In the genomic region with DNA sequence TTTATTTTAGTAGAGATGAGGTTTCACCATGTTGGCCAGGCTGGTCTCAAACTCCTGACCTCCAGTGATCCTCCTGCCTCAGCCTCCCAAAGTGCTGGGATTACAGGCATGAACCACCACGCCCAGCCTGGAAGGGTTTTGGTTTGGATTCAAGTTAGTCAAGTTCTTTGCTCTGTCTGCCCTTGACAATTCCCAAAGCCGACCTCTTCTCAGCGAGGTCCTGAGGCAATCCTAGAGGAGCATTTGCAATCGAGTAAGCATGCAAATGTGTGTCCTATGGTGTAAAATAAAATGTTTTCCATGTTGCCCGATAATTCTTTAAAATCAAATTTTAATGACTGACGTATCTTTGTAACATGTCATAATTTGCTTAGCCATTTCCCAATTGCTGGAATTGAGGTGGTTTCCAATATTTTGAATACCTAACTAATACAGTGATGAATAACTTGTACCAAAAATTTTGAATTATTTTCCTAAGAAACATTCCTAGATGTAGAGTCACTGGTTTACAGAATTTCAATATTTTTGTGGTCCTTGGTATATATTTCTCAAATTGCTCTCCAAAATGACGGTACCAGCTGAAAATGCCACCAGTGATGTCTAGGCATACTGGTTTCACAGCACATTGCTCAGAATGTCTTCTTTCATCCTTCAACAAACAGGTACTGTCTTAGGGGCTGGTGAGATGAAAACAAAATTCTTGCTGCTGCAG, we compare ENCODE assay signal across 12 cellular contexts. TPM values are rescaled to one million over a fixed set of nuclear protein-coding genes. Genes with fewer than 3 reads are reported as not detected.
A peak's percentile ranks its signal among the peaks of the same experiment; 100 is the strongest.
DNase-seq lines count a peak whose midpoint lies in the region; ATAC-seq, FAIRE-seq and TF ChIP-seq lines count a peak whose summit lies in the region.
"Had no signal": no experiment of that assay in that cellular context is flagged by ENCODE, and none has a peak within 500 bp of the region (broad histone marks: within the 10 kb centered on the region; RNA-seq: fewer than 3 reads in every experiment).

No MANE protein-coding gene starts in this region.

- peak overlapping the region; percentile 81 for H3K4me3 Mint-ChIP-seq in natural killer cell treated with Interleukin-12 subunit alpha and Interleukin-12 subunit beta and Interleukin-15 and Interleukin-18, amount 100 ng/mL, for 72 hours
- H3K4me3 Mint-ChIP-seq in natural killer cell = no peak overlapping the region
- peak overlapping the region; percentile 48 to 84 for H3K4me3 Mint-ChIP-seq in stimulated activated naive CD8-positive, alpha-beta T cell treated with anti-CD3 and anti-CD28 coated beads, Interleukin-15, amount 100 ng/mL, for 72 hours
- H3K4me3 Mint-ChIP-seq: B cell had no signal

- peak overlapping the region; percentile 67; the same call in 1 of the 2 replicates for H3K4me2 ChIP-seq in GM12878 (ENCODE audit: control insufficient read depth, insufficient read depth)

- RAD21 ChIA-PET in GM12878 (lab: Charles Lee; ENCODE audit: unreplicated experiment) = interaction anchor here (1.5 kb wide), 1 partner anchor 398 kb away, joined by 6 read pairs; no protein-coding TSS in a partner anchor

- TF ChIP-seq CTCF in natural killer cell (IDR thresholded peaks at IDR 0.05) = no peak
- TF ChIP-seq CTCF in GM12878 (IDR thresholded peaks at IDR 0.05 in 2 of 3, conservative IDR thresholded peaks at IDR 0.05 in 1 of 3; ENCODE audit: control insufficient read depth in 2 of 3, extremely low read depth in 1 of 3, insufficient read depth in 1 of 3, low read depth in 3 of 3, low read length in 3 of 3) = no peak
- no peak for TF ChIP-seq CTCF in tibial nerve (IDR thresholded peaks at IDR 0.05)

- no peaks in the 10 kb centered on the region for H3K36me3 ChIP-seq in GM12878 (ENCODE audit: control insufficient read depth in 2 of 2, insufficient read depth in 2 of 2, low read length in 1 of 2)
- no peaks in the 10 kb centered on the region for H3K36me3 ChIP-seq in tibial nerve

- H3K79me2 ChIP-seq in GM12878 (ENCODE audit: control insufficient read depth, insufficient read depth, low read length) = no peaks in the 10 kb centered on the region

- H3K4me3 ChIP-seq in GM12878 (no peak overlapping the region), tibial nerve (no peak overlapping the region)

- no peak overlapping the region for H3K9ac ChIP-seq in GM12878 (ENCODE audit: control insufficient read depth, insufficient read depth, low read length)

- intact Hi-C loops in natural killer cell (cut with micrococcal nuclease) (no loop called here), GM12878 (cut with micrococcal nuclease; ENCODE audit: unreplicated experiment) (loop anchor here (1.0 kb wide), 1 partner anchor 39 kb away; the partner anchor contains the start of genes GTF2H5 and SERAC1)

- H3K27ac ChIP-seq in GM12878 (ENCODE audit: control insufficient read depth, insufficient read depth) = no peak overlapping the region
- H3K27ac ChIP-seq in tibial nerve = no peak overlapping the region

- no peak for DNase-seq in natural killer cell treated with Interleukin-12 subunit alpha and Interleukin-12 subunit beta and Interleukin-15 and Interleukin-18, amount 100 ng/mL, for 72 hours (ENCODE audit: low spot score)
- DNase-seq in natural killer cell = no peak
- DNase-seq in GM12878 (ENCODE audit: low read depth, low spot score) = no peak
- no peak for DNase-seq in stimulated activated naive CD8-positive, alpha-beta T cell treated with anti-CD3 and anti-CD28 coated beads, Interleukin-15, amount 100 ng/mL, for 72 hours
- no peak for DNase-seq in tibial nerve (ENCODE audit: low spot score in 2 of 2)
- no peak for DNase-seq in NOMO-1 treated with DMSO at 0.1 percent for 48 hours (lab: John Stamatoyannopoulos, UW; ENCODE audit: unreplicated experiment)
- DNase-seq in GM12892 (ENCODE audit: insufficient read length) = no peak
- DNase-seq: immature natural killer cell, NCI-H1694 had no signal

- no peak for TF ChIP-seq RAD21 in GM12878 (IDR thresholded peaks at IDR 0.05; ENCODE audit: insufficient read depth, low read depth, low read length)

- ATAC-seq in natural killer cell treated with Interleukin-12 subunit alpha and Interleukin-12 subunit beta and Interleukin-15 and Interleukin-18, amount 100 ng/mL, for 72 hours = peak in 1 of 2 donors; percentile 21
- ATAC-seq in natural killer cell (no peak), HG03432 (IDR thresholded peaks at IDR 0.05; ENCODE audit: unreplicated experiment) (peak; percentile 30), GM12878 (peak; percentile 61; the same call in 2 of the 3 replicates)
- ATAC-seq in stimulated activated naive CD8-positive, alpha-beta T cell treated with anti-CD3 and anti-CD28 coated beads, Interleukin-15, amount 100 ng/mL, for 72 hours = peak; percentile 68
- ATAC-seq: sciatic nerve had no signal

- TF ChIP-seq EP300 in GM12878 (IDR thresholded peaks at IDR 0.05; ENCODE audit: borderline replicate concordance in 1 of 2, control insufficient read depth in 1 of 2, low read depth in 2 of 2, low read length in 2 of 2) = no peak
- TF ChIP-seq EP300 in tibial nerve (IDR thresholded peaks at IDR 0.05) = no peak

- H4K20me1 ChIP-seq in GM12878 (ENCODE audit: control insufficient read depth, insufficient read depth) = no peaks in the 10 kb centered on the region

- no peaks in the 10 kb centered on the region for H3K36me3 Mint-ChIP-seq in natural killer cell treated with Interleukin-12 subunit alpha and Interleukin-12 subunit beta and Interleukin-15 and Interleukin-18, amount 100 ng/mL, for 72 hours
- no peaks in the 10 kb centered on the region for H3K36me3 Mint-ChIP-seq in natural killer cell
- H3K36me3 Mint-ChIP-seq: immature natural killer cell had no signal

- peak; percentile 7 for FAIRE-seq in GM12878 (lab: Jason Lieb, UNC)
- FAIRE-seq in GM12892 (lab: Jason Lieb, UNC) = no peak

- TF ChIP-seq POLR2A in GM12878 (IDR thresholded peaks at IDR 0.05; ENCODE audit: low read depth, low read length) (no peak), tibial nerve (IDR thresholded peaks at IDR 0.05) (no peak), GM12892 (IDR thresholded peaks at IDR 0.05; ENCODE audit: low read depth, low read length) (no peak)

- 58% methylated on average over 7 of the region's 7 CpGs for WGBS in GM12878 (ENCODE audit: insufficient coverage, insufficient replicate concordance, low lambda C conversion rate, missing lambda C conversion rate)
- WGBS in tibial nerve, 2 donors = 87 to 90% methylated on average over 7 of the region's 7 CpGs

- CTCF ChIA-PET in GM12878 (lab: Yijun Ruan, JAX) = interaction anchor here (1.0 to 2.1 kb wide), 4 partner anchors 7 to 485 kb away, joined by 3 to 5 read pairs (median 4); no protein-coding TSS in a partner anchor

- peaks cover 32 to 36% of the 10 kb centered on the region in 2 donors for H3K4me1 Mint-ChIP-seq in natural killer cell treated with Interleukin-12 subunit alpha and Interleukin-12 subunit beta and Interleukin-15 and Interleukin-18, amount 100 ng/mL, for 72 hours (ENCODE audit: low read depth in 2 of 2)
- H3K4me1 Mint-ChIP-seq in natural killer cell = peaks cover 6 to 14% of the 10 kb centered on the region in 2 donors
- H3K4me1 Mint-ChIP-seq in stimulated activated naive CD8-positive, alpha-beta T cell treated with anti-CD3 and anti-CD28 coated beads, Interleukin-15, amount 100 ng/mL, for 72 hours = peaks cover 64% of the 10 kb centered on the region

- H3K9me3 Mint-ChIP-seq in natural killer cell treated with Interleukin-12 subunit alpha and Interleukin-12 subunit beta and Interleukin-15 and Interleukin-18, amount 100 ng/mL, for 72 hours = no peaks in the 10 kb centered on the region
- H3K9me3 Mint-ChIP-seq in natural killer cell = no peaks in the 10 kb centered on the region
- no peaks in the 10 kb centered on the region for H3K9me3 Mint-ChIP-seq in stimulated activated naive CD8-positive, alpha-beta T cell treated with anti-CD3 and anti-CD28 coated beads, Interleukin-15, amount 100 ng/mL, for 72 hours
- H3K9me3 Mint-ChIP-seq: immature natural killer cell had no signal

- H3K27me3 Mint-ChIP-seq in natural killer cell treated with Interleukin-12 subunit alpha and Interleukin-12 subunit beta and Interleukin-15 and Interleukin-18, amount 100 ng/mL, for 72 hours = peaks cover 0 to 13% of the 10 kb centered on the region in 2 donors
- peaks cover 12 to 41% of the 10 kb centered on the region in 2 donors for H3K27me3 Mint-ChIP-seq in natural killer cell (ENCODE audit: low read depth in 2 of 2)
- peaks cover 30% of the 10 kb centered on the region for H3K27me3 Mint-ChIP-seq in stimulated activated naive CD8-positive, alpha-beta T cell treated with anti-CD3 and anti-CD28 coated beads, Interleukin-15, amount 100 ng/mL, for 72 hours

- no TSS peak for BruUV-seq in GM12878 (replicated peaks; lab: Mats Ljungman, UMichigan)

- POLR2A ChIA-PET in GM12878 (lab: Charles Lee) = interaction anchor here (0.5 kb wide), 1 partner anchor 613 kb away, joined by 4 read pairs; the partner anchor contains the start of gene EZR

- peaks cover 0 to 3% of the 10 kb centered on the region in 2 experiments; a peak in 1 of 4 replicates for H3K27me3 ChIP-seq in GM12878 (replicated peaks in 1 of 2; ENCODE audit: control insufficient read depth in 2 of 2, insufficient read depth in 2 of 2, low read length in 1 of 2)
- H3K27me3 ChIP-seq in tibial nerve = peaks cover 0 to 26% of the 10 kb centered on the region in 2 donors

- H2AFZ ChIP-seq in GM12878 (ENCODE audit: control insufficient read depth, low read depth, low read length) = peak overlapping the region; percentile 13; the same call in 1 of the 2 replicates

- peak overlapping the region; percentile 68 to 86 for H3K27ac Mint-ChIP-seq in natural killer cell treated with Interleukin-12 subunit alpha and Interleukin-12 subunit beta and Interleukin-15 and Interleukin-18, amount 100 ng/mL, for 72 hours
- no peak overlapping the region for H3K27ac Mint-ChIP-seq in natural killer cell
- H3K27ac Mint-ChIP-seq in stimulated activated naive CD8-positive, alpha-beta T cell treated with anti-CD3 and anti-CD28 coated beads, Interleukin-15, amount 100 ng/mL, for 72 hours = peak overlapping the region; percentile 90 to 96
- H3K27ac Mint-ChIP-seq: B cell, immature natural killer cell had no signal

- SMC1A ChIA-PET in GM12878 (lab: Charles Lee; ENCODE audit: uncharacterized antibody, unreplicated experiment) = interaction anchor here (1.0 to 1.7 kb wide), 3 partner anchors 18 to 312 kb away, joined by 3 to 4 read pairs (median 3); no protein-coding TSS in a partner anchor

- H3K4me1 ChIP-seq in GM12878 (ENCODE audit: control insufficient read depth, insufficient read depth, low read length) (peaks cover 9% of the 10 kb centered on the region), tibial nerve (no peaks in the 10 kb centered on the region)

- H3K9me3 ChIP-seq in GM12878 (replicated peaks; ENCODE audit: control insufficient read depth, insufficient read depth, low read length) = no peaks in the 10 kb centered on the region
- H3K9me3 ChIP-seq in tibial nerve = no peaks in the 10 kb centered on the region

- in situ Hi-C loops in GM12878 (cut with MboI) = no loop called here

RNA-seq across cellular contexts. Expression of gene GTF2H5, which starts 38.7 kb away (rescaled TPM):
- total RNA-seq in natural killer cell treated with Interleukin-12 subunit alpha and Interleukin-12 subunit beta and Interleukin-15 and Interleukin-18, amount 100 ng/mL, for 72 hours = 10 to 100 TPM; 12.7 to 13.1 TPM
- total RNA-seq in natural killer cell (1 to 10 TPM; 5.6 to 9.2 (median 8.1) TPM), GM12878 (2014; rRNA removed) (2.9 and 4.5 TPM in 2 replicates), GM12878 (2014; rRNA removed; fragmentation: Illumina TruSeq; extraction: Trizol) (12.5 and 13.0 TPM in 2 replicates), GM12878 (2021) (14.3 and 15.4 TPM in 2 replicates), tibial nerve (1 to 10 TPM; 2.7 to 5.0 (median 3.9) TPM)
- total RNA-seq in GM12878 (2013; cell fraction: nucleolus; rRNA removed) = 2.8 TPM in 2 replicates
- 2.7 TPM for polyA plus RNA-seq in GM12878 (2011; ENCODE audit: low read depth)
- polyA plus RNA-seq in GM12878 (2011; rRNA removed) (14.6 and 29.1 TPM in 2 replicates), GM12878 (2014; fragmentation: Illumina TruSeq; extraction: Trizol) (9.4 and 10.9 TPM in 2 replicates), GM12878 (2014; fragmentation: Nextera tagmentation; extraction: Ambion mirVana) (10 to 100 TPM; 38.0 to 41.9 TPM), GM12878 (2014; rRNA removed) (5.6 and 6.3 TPM in 2 replicates), GM12878 (2016; fragmentation: Nextera tagmentation; extraction: Ambion mirVana) (10 to 100 TPM; 40.0 to 44.3 TPM)
- 3.2 and 4.5 TPM in 2 replicates for polyA plus RNA-seq in GM12878 (2011; cell fraction: cytosol; rRNA removed)
- 2.4 and 2.8 TPM in 2 replicates for polyA plus RNA-seq in GM12878 (2011; cell fraction: nucleus; rRNA removed)
- 10.3 and 12.4 TPM in 2 replicates for polyA plus RNA-seq in GM12878 (2012)
- 1.9 and 2.2 TPM in 2 replicates for polyA minus RNA-seq in GM12878 (2011; rRNA and poly(A)+ RNA removed)
- 0.52 and 1.1 TPM in 2 replicates for polyA minus RNA-seq in GM12878 (2011; cell fraction: cytosol; rRNA and poly(A)+ RNA removed)
- 0.48 and 0.57 TPM in 2 replicates for polyA minus RNA-seq in GM12878 (2011; cell fraction: nucleus; rRNA and poly(A)+ RNA removed)
- 27.3 TPM for polyA plus RNA-seq in GM12892 (2012; ENCODE audit: missing spikeins)

RNA-seq across cellular contexts. Expression of gene SERAC1, which starts 38.8 kb away (rescaled TPM):
- 1 to 10 TPM; 4.9 to 7.9 TPM for total RNA-seq in natural killer cell treated with Interleukin-12 subunit alpha and Interleukin-12 subunit beta and Interleukin-15 and Interleukin-18, amount 100 ng/mL, for 72 hours
- 1 to 10 TPM; 2.1 to 3.0 (median 2.3) TPM for total RNA-seq in natural killer cell
- total RNA-seq in GM12878 (2013; cell fraction: nucleolus; rRNA removed) = 8.0 and 8.3 TPM in 2 replicates
- 2.6 and 3.1 TPM in 2 replicates for total RNA-seq in GM12878 (2014; rRNA removed)
- 2.0 and 2.2 TPM in 2 replicates for total RNA-seq in GM12878 (2014; rRNA removed; fragmentation: Illumina TruSeq; extraction: Trizol)
- 1.6 and 1.7 TPM in 2 replicates for total RNA-seq in GM12878 (2021)
- 0.54 TPM for polyA plus RNA-seq in GM12878 (2011; ENCODE audit: low read depth)
- polyA plus RNA-seq in GM12878 (2011; rRNA removed) = 2.9 and 4.1 TPM in 2 replicates
- polyA plus RNA-seq in GM12878 (2011; cell fraction: cytosol; rRNA removed) = 1.3 and 1.5 TPM in 2 replicates
- 2.5 and 2.8 TPM in 2 replicates for polyA plus RNA-seq in GM12878 (2011; cell fraction: nucleus; rRNA removed)
- polyA plus RNA-seq in GM12878 (2012) = 0.62 and 0.98 TPM in 2 replicates
- polyA plus RNA-seq in GM12878 (2014; fragmentation: Illumina TruSeq; extraction: Trizol) = 1.8 and 1.9 TPM in 2 replicates
- under 1 TPM; 0.76 to 0.88 TPM for polyA plus RNA-seq in GM12878 (2014; fragmentation: Nextera tagmentation; extraction: Ambion mirVana)
- polyA plus RNA-seq in GM12878 (2014; rRNA removed) = 1.4 and 2.2 TPM in 2 replicates
- 1 to 10 TPM; 2.7 TPM for polyA plus RNA-seq in GM12878 (2016; fragmentation: Nextera tagmentation; extraction: Ambion mirVana)
- 1.8 and 2.9 TPM in 2 replicates for polyA minus RNA-seq in GM12878 (2011; rRNA and poly(A)+ RNA removed)
- 0.94 and 1.4 TPM in 2 replicates for polyA minus RNA-seq in GM12878 (2011; cell fraction: cytosol; rRNA and poly(A)+ RNA removed)
- 2.1 and 3.2 TPM in 2 replicates for polyA minus RNA-seq in GM12878 (2011; cell fraction: nucleus; rRNA and poly(A)+ RNA removed)
- total RNA-seq in tibial nerve = 1 to 10 TPM; 4.7 to 9.6 (median 6.2) TPM
- 2.1 TPM for polyA plus RNA-seq in GM12892 (2012; ENCODE audit: missing spikeins)

Comparison
In these comparisons a context has a peak if more than half of its experiments do, and no peak if none do; other contexts are left out.
1. H3K27ac Mint-ChIP-seq: peak in natural killer cell treated with Interleukin-12 subunit alpha and Interleukin-12 subunit beta and Interleukin-15 and Interleukin-18, amount 100 ng/mL, for 72 hours (2 of 2) and stimulated activated naive CD8-positive, alpha-beta T cell treated with anti-CD3 and anti-CD28 coated beads, Interleukin-15, amount 100 ng/mL, for 72 hours (2 of 2); none in natural killer cell (0 of 2).
2. ATAC-seq: peak in HG03432 (single experiment), GM12878 (single experiment) and stimulated activated naive CD8-positive, alpha-beta T cell treated with anti-CD3 and anti-CD28 coated beads, Interleukin-15, amount 100 ng/mL, for 72 hours (single experiment); none in natural killer cell (0 of 3).